In genomic region chr19:7629347-7630054, GRCh38 we compare ENCODE assay signal across 8 cellular contexts. TPM values are rescaled to one million over a fixed set of nuclear protein-coding genes. Genes with fewer than 3 reads are reported as not detected.
DNase-seq lines count a peak whose midpoint lies in the region; ATAC-seq and TF ChIP-seq lines count a peak whose summit lies in the region.

Gene PET100, plus strand, starts transcription at chr19:7629793. Its CDS starts 41 bp downstream, at chr19:7629834.
Gene XAB2, minus strand, starts transcription at chr19:7629545. Its CDS starts 18 bp downstream, at chr19:7629527.

- no peaks in the 10 kb centered on the region for H3K9me3 ChIP-seq in esophagus squamous epithelium

- TF ChIP-seq POLR2A in esophagus squamous epithelium (IDR thresholded peaks at IDR 0.05) = peak in 2 of 4 donors; percentile 28 to 31

- H3K4me1 ChIP-seq in esophagus squamous epithelium = peaks cover 25 to 41% (median 32%) of the 10 kb centered on the region in 3 donors

- H3K9me3 Mint-ChIP-seq in activated T-helper 1 cell treated with anti-CD3 and anti-CD28 coated beads, Interleukin-12 subunit alpha, Interleukin-12 subunit beta, Interleukin-2, Interleukin-4 antibody, amounts not matched to agents 30 ng/mL and 10 ng/mL and 1 ng/mL, durations not matched to agents 14 hours and 24 hours and 36 hours = no peaks in the 10 kb centered on the region

- DNase-seq in DMS79 (lab: John Stamatoyannopoulos, UW) (peak; percentile 97), Kasumi-1 (lab: John Stamatoyannopoulos, UW) (peak; percentile 99), RPMI7951 (ENCODE audit: low read depth) (peak; percentile 98), esophagus squamous epithelium (lab: John Stamatoyannopoulos, UW) (peak; percentile 89), myocyte (ENCODE audit: low read depth) (peak; percentile 99)
- peak; percentile 93 for DNase-seq in activated T-helper 1 cell treated with anti-CD3 and anti-CD28 coated beads, Interleukin-12 subunit alpha, Interleukin-12 subunit beta, Interleukin-2, Interleukin-4 antibody, amounts not matched to agents 30 ng/mL and 10 ng/mL and 1 ng/mL, durations not matched to agents 14 hours and 24 hours and 36 hours (ENCODE audit: low spot score)
- DNase-seq in stimulated activated CD8-positive, alpha-beta memory T cell treated with anti-CD3 and anti-CD28 coated beads, Interleukin-7, amount 100 ng/mL, for 48 hours (ENCODE audit: extremely low read depth in 1 of 2, low read depth in 1 of 2) = peak; percentile 83 to 92

- no peaks in the 10 kb centered on the region for H3K27me3 ChIP-seq in esophagus squamous epithelium

- 0 to 1% methylated on average over 9 to 14 of the region's 40 CpGs for WGBS in esophagus squamous epithelium, 2 donors

- peak within 1 kb of the TSS; percentile 83 to 96 (median 90) for H3K27ac ChIP-seq in esophagus squamous epithelium

- H3K27me3 Mint-ChIP-seq in activated T-helper 1 cell treated with anti-CD3 and anti-CD28 coated beads, Interleukin-12 subunit alpha, Interleukin-12 subunit beta, Interleukin-2, Interleukin-4 antibody, amounts not matched to agents 30 ng/mL and 10 ng/mL and 1 ng/mL, durations not matched to agents 14 hours and 24 hours and 36 hours (ENCODE audit: insufficient read depth) = no peaks in the 10 kb centered on the region

- peaks cover 15% of the 10 kb centered on the region for H3K36me3 Mint-ChIP-seq in activated T-helper 1 cell treated with anti-CD3 and anti-CD28 coated beads, Interleukin-12 subunit alpha, Interleukin-12 subunit beta, Interleukin-2, Interleukin-4 antibody, amounts not matched to agents 30 ng/mL and 10 ng/mL and 1 ng/mL, durations not matched to agents 14 hours and 24 hours and 36 hours (ENCODE audit: low read depth)

- peaks cover 13 to 47% (median 15%) of the 10 kb centered on the region in 3 donors for H3K36me3 ChIP-seq in esophagus squamous epithelium

- intact Hi-C loops in activated T-helper 1 cell treated with anti-CD3 and anti-CD28 coated beads, Interleukin-12 subunit alpha, Interleukin-12 subunit beta, Interleukin-2, Interleukin-4 antibody, amounts not matched to agents 30 ng/mL and 10 ng/mL and 1 ng/mL, durations not matched to agents 14 hours and 24 hours and 36 hours (cut with micrococcal nuclease) = loop anchor here (1.0 to 2.0 kb wide), 4 partner anchors 8 to 94 kb away; partner anchors contain the start of genes PNPLA6 and STXBP2
- intact Hi-C loops in esophagus squamous epithelium (cut with DNase I) = no loop called here

- H3K4me1 Mint-ChIP-seq in activated T-helper 1 cell treated with anti-CD3 and anti-CD28 coated beads, Interleukin-12 subunit alpha, Interleukin-12 subunit beta, Interleukin-2, Interleukin-4 antibody, amounts not matched to agents 30 ng/mL and 10 ng/mL and 1 ng/mL, durations not matched to agents 14 hours and 24 hours and 36 hours (ENCODE audit: low read depth) = peaks cover 31% of the 10 kb centered on the region

- TF ChIP-seq CTCF in esophagus squamous epithelium (IDR thresholded peaks at IDR 0.05) = peak in 1 of 6 experiments; percentile 31

- peak within 1 kb of the TSS; percentile 98 for H3K4me3 Mint-ChIP-seq in activated T-helper 1 cell treated with anti-CD3 and anti-CD28 coated beads, Interleukin-12 subunit alpha, Interleukin-12 subunit beta, Interleukin-2, Interleukin-4 antibody, amounts not matched to agents 30 ng/mL and 10 ng/mL and 1 ng/mL, durations not matched to agents 14 hours and 24 hours and 36 hours

- H3K27ac Mint-ChIP-seq in activated T-helper 1 cell treated with anti-CD3 and anti-CD28 coated beads, Interleukin-12 subunit alpha, Interleukin-12 subunit beta, Interleukin-2, Interleukin-4 antibody, amounts not matched to agents 30 ng/mL and 10 ng/mL and 1 ng/mL, durations not matched to agents 14 hours and 24 hours and 36 hours = peak within 1 kb of the TSS; percentile 98

- H3K4me3 ChIP-seq in esophagus squamous epithelium = peak within 1 kb of the TSS; percentile 68 to 98 (median 78)

- peak; percentile 90 for ATAC-seq in GM21786 (IDR thresholded peaks at IDR 0.05; ENCODE audit: unreplicated experiment)

RNA-seq across cellular contexts. Expression of gene PET100, which starts in this region (rescaled TPM):
- 80.6 and 92.9 TPM in 2 replicates for total RNA-seq in RPMI7951 (2014; rRNA removed; shearing (Covaris generic))
- total RNA-seq in activated T-helper 1 cell treated with anti-CD3 and anti-CD28 coated beads, Interleukin-12 subunit alpha, Interleukin-12 subunit beta, Interleukin-2, Interleukin-4 antibody, amounts not matched to agents 30 ng/mL and 10 ng/mL and 1 ng/mL, durations not matched to agents 14 hours and 24 hours and 36 hours = 88.5 and 93.4 TPM in 2 replicates
- total RNA-seq in esophagus squamous epithelium (10 to 100 TPM; 22.9 to 43.1 (median 25.7) TPM), myocyte (8.8 and 15.9 TPM in 2 replicates)
- 100 TPM for polyA plus RNA-seq in myocyte (2012)

RNA-seq across cellular contexts. Expression of gene XAB2, which starts in this region (rescaled TPM):
- 27.7 and 29.4 TPM in 2 replicates for total RNA-seq in RPMI7951 (2014; rRNA removed; shearing (Covaris generic))
- 50.7 and 51.2 TPM in 2 replicates for total RNA-seq in activated T-helper 1 cell treated with anti-CD3 and anti-CD28 coated beads, Interleukin-12 subunit alpha, Interleukin-12 subunit beta, Interleukin-2, Interleukin-4 antibody, amounts not matched to agents 30 ng/mL and 10 ng/mL and 1 ng/mL, durations not matched to agents 14 hours and 24 hours and 36 hours
- total RNA-seq in esophagus squamous epithelium = 10 to 100 TPM; 20.3 to 34.1 (median 27.8) TPM
- total RNA-seq in myocyte = 30.5 and 31.2 TPM in 2 replicates
- polyA plus RNA-seq in myocyte (2012) = 28.0 TPM

Comparison
In these comparisons a context has a peak if more than half of its experiments do, and no peak if none do; other contexts are left out.
1. Peak in every context shown above with its lines: DNase-seq, ATAC-seq, H3K4me3 ChIP-seq and H3K27ac ChIP-seq.